ENCODE assay signal across 8 cellular contexts in the genomic region with DNA sequence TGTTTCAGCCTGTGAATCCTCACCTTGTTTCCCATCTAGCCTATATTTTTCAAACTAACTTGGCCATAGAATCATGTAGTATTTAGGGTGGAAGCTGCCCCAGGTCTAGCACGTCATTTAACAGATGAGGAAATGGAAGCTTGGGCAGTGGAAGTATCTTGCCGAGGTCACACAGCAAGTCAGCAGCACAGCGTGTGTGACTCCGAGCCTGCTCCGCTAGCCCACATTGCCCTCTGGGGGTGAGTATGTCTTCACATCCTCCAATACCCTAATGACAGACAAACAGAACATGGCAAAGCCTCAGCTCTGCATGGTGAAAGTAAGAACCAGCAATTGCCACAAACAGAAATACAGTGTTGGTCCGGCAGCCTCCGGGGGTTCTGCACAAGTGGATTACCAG. TPM values are rescaled to one million over a fixed set of nuclear protein-coding genes. Genes with fewer than 3 reads are reported as not detected.
DNase-seq lines count a peak whose midpoint lies in the region; ATAC-seq and TF ChIP-seq lines count a peak whose summit lies in the region.

No MANE protein-coding gene starts in this region.

- no peaks in the 10 kb centered on the region for H3K27me3 ChIP-seq in DND-41 (ENCODE audit: insufficient read depth, low read length, poor library complexity)
- H3K27me3 ChIP-seq in thyroid gland = no peaks in the 10 kb centered on the region
- peaks cover 43% of the 10 kb centered on the region for H3K27me3 ChIP-seq in HAP-1 (ENCODE audit: low read depth)

- no peak for TF ChIP-seq POLR2A in thyroid gland (IDR thresholded peaks at IDR 0.05)

- in situ Hi-C loops in HAP-1 (cut with MboI; ENCODE audit: low sequenced_read_pairs) = no loop called here

- H3K4me2 ChIP-seq in DND-41 (ENCODE audit: insufficient read depth, low read length) = no peak overlapping the region

- H3K4me1 Mint-ChIP-seq in T-helper 2 cell treated with Interferon-gamma antibody and Interleukin-4, amounts not matched to agents 5 μg/mL and 100 μg/mL, for 36 hours (ENCODE audit: low read depth) = peaks cover 56% of the 10 kb centered on the region

- TF ChIP-seq CTCF in DND-41 (IDR thresholded peaks at IDR 0.05; ENCODE audit: borderline replicate concordance, extremely low read depth, low read length, poor library complexity, severe bottlenecking) = peak; percentile 69
- TF ChIP-seq CTCF in mucosa of descending colon (IDR thresholded peaks at IDR 0.05) = no peak
- peak in 1 of 6 experiments; percentile 3 for TF ChIP-seq CTCF in thyroid gland (IDR thresholded peaks at IDR 0.05)

- H3K4me3 ChIP-seq in DND-41 (ENCODE audit: low read depth in 1 of 2, low read length in 2 of 2) (no peak overlapping the region), mucosa of descending colon (no peak overlapping the region), thyroid gland (replicated peaks in 1 of 3) (no peak overlapping the region), HAP-1 (no peak overlapping the region)

- H2AFZ ChIP-seq in DND-41 (ENCODE audit: low read depth, low read length) = no peak overlapping the region

- DNase-seq in DND-41 (peak; percentile 53), mucosa of descending colon (peak; percentile 57 to 84 (median 63)), thyroid gland (peak; percentile 13 to 23), HAP-1 (ENCODE audit: low spot score in 2 of 2) (no peak), NCI-H2196 (lab: John Stamatoyannopoulos, UW; ENCODE audit: unreplicated experiment) (no peak)
- peak; percentile 21 for DNase-seq in T-helper 2 cell treated with Interferon-gamma antibody and Interleukin-4, amounts not matched to agents 5 μg/mL and 100 μg/mL, for 36 hours (ENCODE audit: low spot score)
- DNase-seq in central memory CD4-positive, alpha-beta T cell = peak; percentile 65

- H3K9me3 ChIP-seq in DND-41 (ENCODE audit: insufficient read depth, low read length, severe bottlenecking) (no peaks in the 10 kb centered on the region), mucosa of descending colon (no peaks in the 10 kb centered on the region), thyroid gland (no peaks in the 10 kb centered on the region), HAP-1 (no peaks in the 10 kb centered on the region)

- no peaks in the 10 kb centered on the region for H3K9me3 Mint-ChIP-seq in T-helper 2 cell treated with Interferon-gamma antibody and Interleukin-4, amounts not matched to agents 5 μg/mL and 100 μg/mL, for 36 hours

- H3K36me3 Mint-ChIP-seq in T-helper 2 cell treated with Interferon-gamma antibody and Interleukin-4, amounts not matched to agents 5 μg/mL and 100 μg/mL, for 36 hours (ENCODE audit: low read depth) = peaks cover 6% of the 10 kb centered on the region

- H3K4me3 Mint-ChIP-seq in T-helper 2 cell treated with Interferon-gamma antibody and Interleukin-4, amounts not matched to agents 5 μg/mL and 100 μg/mL, for 36 hours = no peak overlapping the region

- no peak overlapping the region for H3K9ac ChIP-seq in DND-41 (ENCODE audit: low read depth, low read length)

- H3K4me1 ChIP-seq in DND-41 (ENCODE audit: insufficient read depth, low read length) (peaks cover 56% of the 10 kb centered on the region), mucosa of descending colon (ENCODE audit: low read depth) (no peaks in the 10 kb centered on the region), thyroid gland (no peaks in the 10 kb centered on the region), HAP-1 (no peaks in the 10 kb centered on the region)

- H3K36me3 ChIP-seq in DND-41 (ENCODE audit: insufficient read depth, low read length) (no peaks in the 10 kb centered on the region), mucosa of descending colon (ENCODE audit: low read depth) (no peaks in the 10 kb centered on the region), thyroid gland (no peaks in the 10 kb centered on the region), HAP-1 (replicated peaks) (no peaks in the 10 kb centered on the region)

- ATAC-seq in DND-41 (ENCODE audit: insufficient read depth, low read depth) = peak; percentile 54
- ATAC-seq in HG02840 (IDR thresholded peaks at IDR 0.05; ENCODE audit: low FRiP score, unreplicated experiment) = peak; percentile 50
- ATAC-seq in mucosa of descending colon = peak; percentile 88

- peak overlapping the region; percentile 19 for H3K27ac Mint-ChIP-seq in T-helper 2 cell treated with Interferon-gamma antibody and Interleukin-4, amounts not matched to agents 5 μg/mL and 100 μg/mL, for 36 hours

- H3K27ac ChIP-seq in DND-41 (ENCODE audit: low read length) (peak overlapping the region; percentile 5; the same call in 1 of the 2 replicates), thyroid gland (no peak overlapping the region)

- 69 to 75% methylated on average over 6 to 7 of the region's 7 CpGs for WGBS in thyroid gland, 2 donors

- peaks cover 55% of the 10 kb centered on the region for H3K27me3 Mint-ChIP-seq in T-helper 2 cell treated with Interferon-gamma antibody and Interleukin-4, amounts not matched to agents 5 μg/mL and 100 μg/mL, for 36 hours (ENCODE audit: low read depth)

- no peaks in the 10 kb centered on the region for H4K20me1 ChIP-seq in DND-41 (ENCODE audit: insufficient read depth, low read length)

- H3K79me2 ChIP-seq in DND-41 (ENCODE audit: insufficient read depth, low read length) = no peaks in the 10 kb centered on the region

- intact Hi-C loops in mucosa of descending colon (cut with DNase I, micrococcal nuclease) (loop anchor here in 1 of 2 donors (10.0 kb wide), 1 partner anchor 94 kb away; no protein-coding TSS in a partner anchor), thyroid gland (cut with DNase I) (no loop called here)

RNA-seq across cellular contexts. Expression of gene CCR5, which starts 2.2 kb away (rescaled TPM):
- total RNA-seq in mucosa of descending colon (1 to 10 TPM; 1.9 to 3.4 (median 2.4) TPM), thyroid gland (under 1 TPM in 3 of 4 donors, not detected in 1; 0.40 to 0.56 (median 0.49) TPM)

RNA-seq across cellular contexts. Expression of gene CCR2, which starts 14.7 kb away (rescaled TPM):
- total RNA-seq in mucosa of descending colon (1 to 10 TPM; 1.2 to 3.4 (median 2.2) TPM), thyroid gland (1 to 10 TPM in 3 of 4 donors, under 1 TPM in 1; 0.89 to 4.4 (median 1.8) TPM)

RNA-seq across cellular contexts. Expression of gene CCRL2, which starts 38.5 kb away (rescaled TPM):
- total RNA-seq in mucosa of descending colon (10 to 100 TPM; 10.2 to 23.3 (median 15.7) TPM), thyroid gland (1 to 10 TPM in 1 of 4 donors, under 1 TPM in 3; 0.33 to 1.5 (median 0.81) TPM)

Comparison
In these comparisons a context has a peak if more than half of its experiments do, and no peak if none do; other contexts are left out.
1. DNase-seq: peak in DND-41 (single experiment), T-helper 2 cell treated with Interferon-gamma antibody and Interleukin-4, amounts not matched to agents 5 μg/mL and 100 μg/mL, for 36 hours (single experiment), central memory CD4-positive, alpha-beta T cell (single experiment), mucosa of descending colon (3 of 3) and thyroid gland (2 of 2); none in HAP-1 (0 of 2) and NCI-H2196 (single experiment).
2. Peak in every context shown above with its lines, with median percentiles within 50 percentile points of each other: ATAC-seq.